ENCODE assay signal across 1 cellular context in genomic region chr16:29614691-29615314, GRCh38.
TF ChIP-seq lines count a peak whose summit lies in the region.
"Not testable (repeated sequence)": the region's sequence is repeated elsewhere in the genome, so short reads cannot be mapped to it uniquely, and the experiment has no call there.

No MANE protein-coding gene starts in this region.

TF ChIP-seq in HepG2, 621 proteins besides CTCF, POLR2A, EP300 and RAD21 (continued from another document and continues in another):
- 0 out of 2 replicates have a peak, but pooled peaks have one; percentile 41 for TF ChIP-seq ZBTB10 (CRISPR knock-in tag; IDR thresholded peaks at IDR 0.05; ENCODE audit: borderline replicate concordance)
- TF ChIP-seq PATZ1 (CRISPR knock-in tag; IDR thresholded peaks at IDR 0.05): peak; percentile 100
- TF ChIP-seq PRDM10 (CRISPR knock-in tag; IDR thresholded peaks at IDR 0.05; ENCODE audit: low read depth): peak; percentile 66; the same call in 1 of the 2 replicates
- TF ChIP-seq ZSCAN25 (CRISPR knock-in tag; IDR thresholded peaks at IDR 0.05): peak; percentile 91
- TF ChIP-seq TEAD3 (CRISPR knock-in tag; optimal IDR thresholded peaks at IDR 0.05; ENCODE audit: borderline replicate concordance): peak; percentile 86
- TF ChIP-seq HNF1B (CRISPR knock-in tag; IDR thresholded peaks at IDR 0.05): 0 out of 2 replicates have a peak, but pooled peaks have one; percentile 10
- TF ChIP-seq THAP9 (CRISPR knock-in tag; IDR thresholded peaks at IDR 0.05; ENCODE audit: borderline replicate concordance): 0 out of 2 replicates have a peak, but pooled peaks have one; percentile 20
- peak; percentile 34; the same call in 1 of the 2 replicates for TF ChIP-seq NR2C2 (CRISPR knock-in tag; IDR thresholded peaks at IDR 0.05; ENCODE audit: borderline replicate concordance)
- TF ChIP-seq CREM (IDR thresholded peaks at IDR 0.05): peak; percentile 63
- not testable (repeated sequence) for TF ChIP-seq CREM (CRISPR knock-in tag; IDR thresholded peaks at IDR 0.05)
- 0 out of 2 replicates have a peak, but pooled peaks have one; percentile 49 for TF ChIP-seq GZF1 (CRISPR knock-in tag; IDR thresholded peaks at IDR 0.05)
- TF ChIP-seq ZNF205 (CRISPR knock-in tag; IDR thresholded peaks at IDR 0.05): peak; percentile 69; the same call in 1 of the 2 replicates
- TF ChIP-seq GATAD2A (CRISPR knock-in tag; IDR thresholded peaks at IDR 0.05): peak; percentile 84
- TF ChIP-seq JUND (CRISPR knock-in tag; IDR thresholded peaks at IDR 0.05): 0 out of 2 replicates have a peak, but pooled peaks have one; percentile 39
- TF ChIP-seq POLR2G (IDR thresholded peaks at IDR 0.05; ENCODE audit: low read depth, low read length): 0 out of 2 replicates have a peak, but pooled peaks have one; percentile 21
- TF ChIP-seq ZFX (CRISPR knock-in tag; IDR thresholded peaks at IDR 0.05; ENCODE audit: low read depth): peak; percentile 64; the same call in 1 of the 2 replicates
- peak; percentile 86; the same call in 1 of the 2 replicates for TF ChIP-seq ZNF710 (CRISPR knock-in tag; IDR thresholded peaks at IDR 0.05; ENCODE audit: borderline replicate concordance)
- TF ChIP-seq ETV5 (CRISPR knock-in tag; IDR thresholded peaks at IDR 0.05; ENCODE audit: borderline replicate concordance): peak; percentile 66; the same call in 1 of the 2 replicates
- 0 out of 2 replicates have a peak, but pooled peaks have one; percentile 40 for TF ChIP-seq ESRRA (CRISPR knock-in tag; IDR thresholded peaks at IDR 0.05; ENCODE audit: low read depth)
- TF ChIP-seq FOSL2 (CRISPR knock-in tag; IDR thresholded peaks at IDR 0.05): peak; percentile 78
- 0 out of 2 replicates have a peak, but pooled peaks have one; percentile 25 for TF ChIP-seq ZNF343 (CRISPR knock-in tag; IDR thresholded peaks at IDR 0.05)
- peak; percentile 54; the same call in 1 of the 2 replicates for TF ChIP-seq ZNF761 (CRISPR knock-in tag; conservative IDR thresholded peaks at IDR 0.05)
- 0 out of 2 replicates have a peak, but pooled peaks have one; percentile 38 for TF ChIP-seq THAP11 (CRISPR knock-in tag; IDR thresholded peaks at IDR 0.05)
- 0 out of 2 replicates have a peak, but pooled peaks have one; percentile 41 for TF ChIP-seq MXD3 (CRISPR knock-in tag; IDR thresholded peaks at IDR 0.05)
- peak; percentile 79; the same call in 1 of the 2 replicates for TF ChIP-seq ZNF264 (CRISPR knock-in tag; IDR thresholded peaks at IDR 0.05)
- 0 out of 2 replicates have a peak, but pooled peaks have one; percentile 33 for TF ChIP-seq KLF12 (CRISPR knock-in tag; IDR thresholded peaks at IDR 0.05; ENCODE audit: borderline replicate concordance)
- TF ChIP-seq ISL2 (CRISPR knock-in tag; IDR thresholded peaks at IDR 0.05): peak; percentile 66
- peak; percentile 87 for TF ChIP-seq PHF21A (CRISPR knock-in tag; IDR thresholded peaks at IDR 0.05)
- peak; percentile 63 for TF ChIP-seq KDM6A (CRISPR knock-in tag; IDR thresholded peaks at IDR 0.05; ENCODE audit: low read depth)
- TF ChIP-seq TBX2 (CRISPR knock-in tag; IDR thresholded peaks at IDR 0.05; ENCODE audit: borderline replicate concordance): peak; percentile 57
- 0 out of 2 replicates have a peak, but pooled peaks have one; percentile 70 for TF ChIP-seq ZSCAN9 (CRISPR knock-in tag; IDR thresholded peaks at IDR 0.05; ENCODE audit: borderline replicate concordance)
- TF ChIP-seq NCOR1 (IDR thresholded peaks at IDR 0.05; ENCODE audit: borderline replicate concordance, low read length): peak; percentile 30; the same call in 1 of the 2 replicates
- TF ChIP-seq MED8 (CRISPR knock-in tag; IDR thresholded peaks at IDR 0.05; ENCODE audit: insufficient replicate concordance): peak; percentile 19
- peak; percentile 71; the same call in 1 of the 2 replicates for TF ChIP-seq ARHGAP35 (CRISPR knock-in tag; IDR thresholded peaks at IDR 0.05; ENCODE audit: borderline replicate concordance)
- 0 out of 2 replicates have a peak, but pooled peaks have one; percentile 47 for TF ChIP-seq KMT2A (CRISPR knock-in tag; IDR thresholded peaks at IDR 0.05)
- 0 out of 2 replicates have a peak, but pooled peaks have one; percentile 33 for TF ChIP-seq ZNF317 (CRISPR knock-in tag; IDR thresholded peaks at IDR 0.05)
- TF ChIP-seq HOXA5 (CRISPR knock-in tag; IDR thresholded peaks at IDR 0.05): peak; percentile 40; the same call in 1 of the 2 replicates
- TF ChIP-seq ARID5B (CRISPR knock-in tag; IDR thresholded peaks at IDR 0.05): peak; percentile 92; the same call in 1 of the 2 replicates
- peak; percentile 72; the same call in 1 of the 2 replicates for TF ChIP-seq KAT8 (CRISPR knock-in tag; IDR thresholded peaks at IDR 0.05)
- peak; percentile 47 for TF ChIP-seq TCF7 (IDR thresholded peaks at IDR 0.05; ENCODE audit: low read depth)
